20 cellular contexts compared by ENCODE assay signal in genomic region chr10:13715091-13715490, GRCh38.
"Had no signal": no experiment of that assay in that cellular context is flagged by ENCODE, and none has a peak within 500 bp of the region (broad histone marks: within the 10 kb centered on the region; RNA-seq: fewer than 3 reads in every experiment).

No MANE protein-coding gene starts in this region.

- H3K27ac Mint-ChIP-seq: activated B cell treated with CpG ODN at 0.5 μM for 24 hours; activated CD8-positive, alpha-beta T cell treated with anti-CD3 and anti-CD28 coated beads, Interleukin-2, amount 10 ng/mL, durations not matched to agents 7 days and 5 days; activated naive CD4-positive, alpha-beta T cell treated with anti-CD3 and anti-CD28 coated beads, Interleukin-2, amount 50 U/mL, for 24 hours; T-helper 2 cell treated with Interferon-gamma antibody and Interleukin-4, amounts not matched to agents 5 μg/mL and 100 μg/mL, for 36 hours had no signal

- DNase-seq: activated B cell treated with CpG ODN at 0.5 μM for 24 hours; activated CD4-positive, alpha-beta T cell treated with anti-CD3 and anti-CD28 coated beads for 48 hours; activated CD8-positive, alpha-beta memory T cell treated with anti-CD3 and anti-CD28 coated beads, Interleukin-2, amount 50 U/mL, for 4 hours; activated CD8-positive, alpha-beta T cell treated with anti-CD3 and anti-CD28 coated beads, Interleukin-2, amount 10 ng/mL, durations not matched to agents 7 days and 5 days; activated effector memory CD4-positive, alpha-beta T cell treated with anti-CD3 and anti-CD28 coated beads, Interleukin-2, amount 50 U/mL, for 16 hours; activated T-cell treated with anti-CD3 and anti-CD28 coated beads, Interleukin-2, amount 50 U/mL, for 48 hours; left colon; mammary epithelial cell; mucosa of descending colon; naive thymus-derived CD8-positive, alpha-beta T cell; occipital lobe; stimulated activated CD4-positive, alpha-beta T cell treated with anti-CD3 and anti-CD28 coated beads, Interleukin-12 subunit alpha, Interleukin-12 subunit beta, amount 100 ng/mL, for 4 hours; stimulated activated CD4-positive, alpha-beta T cell treated with anti-CD3 and anti-CD28 coated beads, Interleukin-2, amount 100 ng/mL, for 24 hours; SW 1271 had no signal

- H3K9me3 ChIP-seq: breast epithelium, mucosa of descending colon, thoracic aorta had no signal

- H3K4me3 ChIP-seq: breast epithelium, mucosa of descending colon, thoracic aorta had no signal

- H3K9me3 Mint-ChIP-seq: activated B cell treated with CpG ODN at 0.5 μM for 24 hours; activated naive CD4-positive, alpha-beta T cell treated with anti-CD3 and anti-CD28 coated beads, Interleukin-2, amount 50 U/mL, for 24 hours; naive thymus-derived CD8-positive, alpha-beta T cell; T-helper 2 cell treated with Interferon-gamma antibody and Interleukin-4, amounts not matched to agents 5 μg/mL and 100 μg/mL, for 36 hours had no signal

- H3K27ac ChIP-seq: breast epithelium, epithelial cell of prostate, thoracic aorta had no signal

- H3K36me3 ChIP-seq: breast epithelium, thoracic aorta had no signal

- ATAC-seq: activated CD8-positive, alpha-beta T cell treated with anti-CD3 and anti-CD28 coated beads, Interleukin-2, amount 10 ng/mL, durations not matched to agents 7 days and 5 days; left colon; mucosa of descending colon; naive thymus-derived CD8-positive, alpha-beta T cell; sciatic nerve had no signal

- H3K36me3 Mint-ChIP-seq: activated naive CD4-positive, alpha-beta T cell treated with anti-CD3 and anti-CD28 coated beads, Interleukin-2, amount 50 U/mL, for 24 hours; naive thymus-derived CD8-positive, alpha-beta T cell had no signal

- H3K27me3 Mint-ChIP-seq: activated B cell treated with CpG ODN at 0.5 μM for 24 hours; activated naive CD4-positive, alpha-beta T cell treated with anti-CD3 and anti-CD28 coated beads, Interleukin-2, amount 50 U/mL, for 24 hours had no signal

- H3K27me3 ChIP-seq: breast epithelium had no signal

- H3K4me3 Mint-ChIP-seq: activated B cell treated with CpG ODN at 0.5 μM for 24 hours; activated CD8-positive, alpha-beta T cell treated with anti-CD3 and anti-CD28 coated beads, Interleukin-2, amount 10 ng/mL, durations not matched to agents 7 days and 5 days; activated naive CD4-positive, alpha-beta T cell treated with anti-CD3 and anti-CD28 coated beads, Interleukin-2, amount 50 U/mL, for 24 hours; naive thymus-derived CD8-positive, alpha-beta T cell; T-helper 2 cell treated with Interferon-gamma antibody and Interleukin-4, amounts not matched to agents 5 μg/mL and 100 μg/mL, for 36 hours had no signal
